28 cellular contexts compared by ENCODE assay signal in genomic region chr12:21308785-21309184, GRCh38. TPM values are rescaled to one million over a fixed set of nuclear protein-coding genes. Genes with fewer than 3 reads are reported as not detected.
DNase-seq lines count a peak whose midpoint lies in the region; ATAC-seq, FAIRE-seq and TF ChIP-seq lines count a peak whose summit lies in the region.
"Had no signal": no experiment of that assay in that cellular context is flagged by ENCODE, and none has a peak within 500 bp of the region (broad histone marks: within the 10 kb centered on the region; RNA-seq: fewer than 3 reads in every experiment).

No MANE protein-coding gene starts in this region.

- no peak for ATAC-seq in HCT116
- no peak for ATAC-seq in activated CD4-positive, CD25-positive, alpha-beta regulatory T cell treated with anti-CD3 and anti-CD28 coated beads, Interleukin-2, amount 50 U/mL, for 24 hours
- ATAC-seq: A549, GM12878, HepG2, PC-3 had no signal

- H3K9ac ChIP-seq in HCT116 (ENCODE audit: low read length): no peak overlapping the region
- H3K9ac ChIP-seq: BLaER1 treated with 17β-estradiol and CSF1 and Interleukin-3, amounts not matched to agents 10 nM and 100 nM had no signal

- CTCF ChIA-PET in HCT116 (lab: Charles Lee): no interaction called here

- no peak overlapping the region for H3K27ac ChIP-seq in HCT116 (ENCODE audit: low read depth, low read length)
- peak overlapping the region; percentile 0 for H3K27ac ChIP-seq in angular gyrus (ENCODE audit: low read depth, low read length)
- H3K27ac ChIP-seq: A549; BLaER1 treated with 17β-estradiol and CSF1 and Interleukin-3, amounts not matched to agents 10 nM and 100 nM had no signal

- peak; percentile 94 for FAIRE-seq in endometrium (lab: Jason Lieb, UNC)
- FAIRE-seq: A549, G401.6, GM12878, HepG2 had no signal

- BruUV-seq in HCT116 (replicated peaks; lab: Mats Ljungman, UMichigan): no TSS peak

- no peak for DNase-seq in HCT116 (ENCODE audit: low read depth, low spot score)
- DNase-seq in superior temporal gyrus (ENCODE audit: extremely low spot score): peak; percentile 60
- no peak for DNase-seq in NCI-H1105 (lab: John Stamatoyannopoulos, UW)
- DNase-seq in amniotic stem cell (lab: John Stamatoyannopoulos, UW): no peak
- DNase-seq: AML-193; CD4-positive, alpha-beta T cell; DMS53; Karpas-422; NCI-H1092 treated with DMSO at 0.1 percent for 48 hours; NCI-H146; NCI-H1930; NCI-H2107; NCI-H446 treated with DMSO at 0.1 percent for 48 hours; NCI-H526; NCI-H82; NK-92 treated with Interleukin-12 subunit alpha and Interleukin-12 subunit beta, amount 100 ng/mL, for 24 hours; PC-3 had no signal

- H4K20me1 ChIP-seq in HCT116 (ENCODE audit: insufficient read depth): no peaks in the 10 kb centered on the region
- H4K20me1 ChIP-seq: BLaER1 treated with 17β-estradiol and CSF1 and Interleukin-3, amounts not matched to agents 10 nM and 100 nM had no signal

- H3K36me3 ChIP-seq in HCT116 (ENCODE audit: control insufficient read depth in 1 of 2, insufficient read depth in 2 of 2, low read length in 2 of 2): no peaks in the 10 kb centered on the region
- H3K36me3 ChIP-seq: BLaER1 treated with 17β-estradiol and CSF1 and Interleukin-3, amounts not matched to agents 10 nM and 100 nM had no signal

- no peak for TF ChIP-seq POLR2A in HCT116 (IDR thresholded peaks at IDR 0.05; ENCODE audit: borderline replicate concordance, extremely low read depth, insufficient read depth, insufficient read length)

- no peak for TF ChIP-seq CTCF in HCT116 (IDR thresholded peaks at IDR 0.05 in 2 of 3, conservative IDR thresholded peaks at IDR 0.05 in 1 of 3; ENCODE audit: borderline replicate concordance in 1 of 3, insufficient read depth in 1 of 3, low read depth in 2 of 3, low read length in 2 of 3)

- no peaks in the 10 kb centered on the region for H3K79me2 ChIP-seq in HCT116 (ENCODE audit: insufficient read depth, low read length)

- H3K9me3 ChIP-seq in HCT116 (ENCODE audit: control insufficient read depth in 1 of 2, insufficient read depth in 1 of 2, low read depth in 1 of 2, low read length in 2 of 2): no peaks in the 10 kb centered on the region
- H3K9me3 ChIP-seq: A549; BLaER1 treated with 17β-estradiol and CSF1 and Interleukin-3, amounts not matched to agents 10 nM and 100 nM had no signal

- H3K4me2 ChIP-seq in HCT116 (ENCODE audit: low read length): no peak overlapping the region
- H3K4me2 ChIP-seq: A549; BLaER1 treated with 17β-estradiol and CSF1 and Interleukin-3, amounts not matched to agents 10 nM and 100 nM had no signal

- 0 out of 2 replicates have a peak, but pooled peaks cover 5% of the 10 kb centered on the region for H3K27me3 ChIP-seq in HCT116 (ENCODE audit: insufficient read depth, low read length)
- H3K27me3 ChIP-seq: BLaER1 treated with 17β-estradiol and CSF1 and Interleukin-3, amounts not matched to agents 10 nM and 100 nM had no signal

- RAD21 ChIA-PET in HCT116 (lab: Charles Lee; ENCODE audit: low non-redundant PET in 1 of 2, low total read pairs in 2 of 2, uncharacterized antibody in 2 of 2, unreplicated experiment in 2 of 2): no interaction called here

- 0 out of 2 replicates have a peak, but pooled peaks have one; percentile 6 for TF ChIP-seq RAD21 in HCT116 (IDR thresholded peaks at IDR 0.05; ENCODE audit: low read depth)

- H3K4me3 ChIP-seq in HCT116 (replicated peaks in 1 of 2; ENCODE audit: low read depth in 1 of 2, low read length in 2 of 2): no peak overlapping the region
- H3K4me3 ChIP-seq: A549; BLaER1 treated with 17β-estradiol and CSF1 and Interleukin-3, amounts not matched to agents 10 nM and 100 nM; GM12878 had no signal

- intact Hi-C loops in HCT116 (cut with micrococcal nuclease): no loop called here

- POLR2A ChIA-PET in HCT116 (lab: Charles Lee): no interaction called here

- H3K9me2 ChIP-seq in HCT116 (ENCODE audit: insufficient read depth): no peaks in the 10 kb centered on the region

- H2AFZ ChIP-seq in HCT116 (ENCODE audit: low read depth, low read length, poor library complexity, severe bottlenecking): no peak overlapping the region

- no peaks in the 10 kb centered on the region for H3K4me1 ChIP-seq in HCT116 (ENCODE audit: control insufficient read depth in 1 of 2, insufficient read depth in 2 of 2, low read length in 2 of 2)
- H3K4me1 ChIP-seq: A549; BLaER1 treated with 17β-estradiol and CSF1 and Interleukin-3, amounts not matched to agents 10 nM and 100 nM had no signal

TF ChIP-seq in HCT116, 20 proteins besides CTCF, POLR2A, EP300 and RAD21:
- no peak for TF ChIP-seq ELF1 (IDR thresholded peaks at IDR 0.05; ENCODE audit: borderline replicate concordance, low read depth)
- no peak for TF ChIP-seq FOSL1 (IDR thresholded peaks at IDR 0.05; ENCODE audit: low read depth)
- TF ChIP-seq ZNF274 (IDR thresholded peaks at IDR 0.05; ENCODE audit: low read depth, low read length): no peak
- TF ChIP-seq JUND (IDR thresholded peaks at IDR 0.05): no peak
- TF ChIP-seq, protein P1, sequence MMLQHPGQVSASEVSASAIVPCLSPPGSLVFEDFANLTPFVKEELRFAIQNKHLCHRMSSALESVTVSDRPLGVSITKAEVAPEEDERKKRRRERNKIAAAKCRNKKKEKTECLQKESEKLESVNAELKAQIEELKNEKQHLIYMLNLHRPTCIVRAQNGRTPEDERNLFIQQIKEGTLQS (IDR thresholded peaks at IDR 0.05): no peak
- TF ChIP-seq EZH2 (IDR thresholded peaks at IDR 0.05): no peak
- no peak for TF ChIP-seq SIN3A (IDR thresholded peaks at IDR 0.05; ENCODE audit: low read depth)
- no peak for TF ChIP-seq EGR1 (IDR thresholded peaks at IDR 0.05; ENCODE audit: low read depth)
- TF ChIP-seq, protein P2, sequence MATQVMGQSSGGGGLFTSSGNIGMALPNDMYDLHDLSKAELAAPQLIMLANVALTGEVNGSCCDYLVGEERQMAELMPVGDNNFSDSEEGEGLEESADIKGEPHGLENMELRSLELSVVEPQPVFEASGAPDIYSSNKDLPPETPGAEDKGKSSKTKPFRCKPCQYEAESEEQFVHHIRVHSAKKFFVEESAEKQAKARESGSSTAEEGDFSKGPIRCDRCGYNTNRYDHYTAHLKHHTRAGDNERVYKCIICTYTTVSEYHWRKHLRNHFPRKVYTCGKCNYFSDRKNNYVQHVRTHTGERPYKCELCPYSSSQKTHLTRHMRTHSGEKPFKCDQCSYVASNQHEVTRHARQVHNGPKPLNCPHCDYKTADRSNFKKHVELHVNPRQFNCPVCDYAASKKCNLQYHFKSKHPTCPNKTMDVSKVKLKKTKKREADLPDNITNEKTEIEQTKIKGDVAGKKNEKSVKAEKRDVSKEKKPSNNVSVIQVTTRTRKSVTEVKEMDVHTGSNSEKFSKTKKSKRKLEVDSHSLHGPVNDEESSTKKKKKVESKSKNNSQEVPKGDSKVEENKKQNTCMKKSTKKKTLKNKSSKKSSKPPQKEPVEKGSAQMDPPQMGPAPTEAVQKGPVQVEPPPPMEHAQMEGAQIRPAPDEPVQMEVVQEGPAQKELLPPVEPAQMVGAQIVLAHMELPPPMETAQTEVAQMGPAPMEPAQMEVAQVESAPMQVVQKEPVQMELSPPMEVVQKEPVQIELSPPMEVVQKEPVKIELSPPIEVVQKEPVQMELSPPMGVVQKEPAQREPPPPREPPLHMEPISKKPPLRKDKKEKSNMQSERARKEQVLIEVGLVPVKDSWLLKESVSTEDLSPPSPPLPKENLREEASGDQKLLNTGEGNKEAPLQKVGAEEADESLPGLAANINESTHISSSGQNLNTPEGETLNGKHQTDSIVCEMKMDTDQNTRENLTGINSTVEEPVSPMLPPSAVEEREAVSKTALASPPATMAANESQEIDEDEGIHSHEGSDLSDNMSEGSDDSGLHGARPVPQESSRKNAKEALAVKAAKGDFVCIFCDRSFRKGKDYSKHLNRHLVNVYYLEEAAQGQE (IDR thresholded peaks at IDR 0.05; ENCODE audit: low read depth): no peak

RNA-seq across cellular contexts. Expression of gene SLCO1A2, which starts 25.9 kb away (rescaled TPM):
- 0.49 TPM for total RNA-seq in HCT116 (2021; ENCODE audit: unreplicated experiment)
- polyA plus RNA-seq in HCT116 (2012): 0.07 TPM in 1 of 2 replicates, not detected in the other
- total RNA-seq: CD4-positive, alpha-beta T cell; Daoy; GM12878; H4; HepG2; HT1080; PC-3 had no signal
- polyA plus RNA-seq: GM12878, HepG2 had no signal
